In genomic region chr11:2890466-2891241, GRCh38 we compare ENCODE assay signal across 9 cellular contexts. TPM values are rescaled to one million over a fixed set of nuclear protein-coding genes. Genes with fewer than 3 reads are reported as not detected.
A peak's percentile ranks its signal among the peaks of the same experiment; 100 is the strongest.
DNase-seq lines count a peak whose midpoint lies in the region; ATAC-seq and TF ChIP-seq lines count a peak whose summit lies in the region.
"Had no signal": no experiment of that assay in that cellular context is flagged by ENCODE, and none has a peak within 500 bp of the region (broad histone marks: within the 10 kb centered on the region; RNA-seq: fewer than 3 reads in every experiment).

No MANE protein-coding gene starts in this region.

- H3K9me3 ChIP-seq in OCI-LY3 (ENCODE audit: insufficient read depth, low read length) (no peaks in the 10 kb centered on the region), heart left ventricle (no peaks in the 10 kb centered on the region)

- no peaks in the 10 kb centered on the region for H3K27me3 ChIP-seq in OCI-LY3 (ENCODE audit: low read depth, low read length)
- peaks cover 0 to 2% (median 0%) of the 10 kb centered on the region in 9 donors for H3K27me3 ChIP-seq in heart left ventricle

- H3K79me2 ChIP-seq in OCI-LY3 (ENCODE audit: low read length): no peaks in the 10 kb centered on the region

- peaks cover 24% of the 10 kb centered on the region for H3K4me1 ChIP-seq in OCI-LY3 (ENCODE audit: low read length)
- peaks cover 5 to 42% (median 29%) of the 10 kb centered on the region in 12 donors for H3K4me1 ChIP-seq in heart left ventricle

- DNase-seq in HK-2 (ENCODE audit: unreplicated experiment) (peak; percentile 74), heart left ventricle (peak in 4 of 5 donors; percentile 51 to 85 (median 82)), skeletal muscle cell (ENCODE audit: low read depth) (peak; percentile 70), lower leg skin (ENCODE audit: low spot score in 2 of 2) (no peak)
- DNase-seq: natural killer cell; NK-92 treated with Interleukin-12 subunit alpha and Interleukin-12 subunit beta, amount 100 ng/mL, for 24 hours had no signal

- TF ChIP-seq POLR2A in heart left ventricle (IDR thresholded peaks at IDR 0.05): no peak
- no peak for TF ChIP-seq POLR2A in lower leg skin (IDR thresholded peaks at IDR 0.05)

- intact Hi-C loops in heart left ventricle (cut with DNase I) (loop anchor here in 6 of 10 donors (2.0 to 10.0 kb wide), 4 partner anchors 462 to 696 kb away; partner anchors contain the start of genes C11orf21 (in 2 of the 6) and TSPAN32 (in 2 of the 6)), lower leg skin (cut with DNase I; ENCODE audit: low total_unique reads) (loop anchor here (10.0 kb wide), 1 partner anchor 696 kb away; no protein-coding TSS in a partner anchor)

- H3K27ac ChIP-seq in OCI-LY3 (ENCODE audit: low read length): peak overlapping the region; percentile 28; the same call in 1 of the 2 replicates
- peak overlapping the region in 3 of 12 donors; percentile 39 to 49 (median 49) for H3K27ac ChIP-seq in heart left ventricle

- ATAC-seq in heart left ventricle: peak in 3 of 4 donors; percentile 10 to 33 (median 17)
- no peak for ATAC-seq in GM19351 (IDR thresholded peaks at IDR 0.05; ENCODE audit: unreplicated experiment)
- ATAC-seq in GM18520 (IDR thresholded peaks at IDR 0.05; ENCODE audit: unreplicated experiment): no peak
- ATAC-seq: natural killer cell had no signal

- H3K9ac ChIP-seq in OCI-LY3 (ENCODE audit: low read length): peak overlapping the region; percentile 71

- no peaks in the 10 kb centered on the region for H4K20me1 ChIP-seq in OCI-LY3 (ENCODE audit: insufficient read depth, low read length)

- H2AFZ ChIP-seq in OCI-LY3 (ENCODE audit: low read depth, low read length): peak overlapping the region; percentile 79

- H3K4me3 ChIP-seq in OCI-LY3 (ENCODE audit: low read length) (peak overlapping the region; percentile 83), heart left ventricle (no peak overlapping the region), skeletal muscle cell (ENCODE audit: low read depth, low read length) (no peak overlapping the region), lower leg skin (ENCODE audit: low read depth, poor library complexity, severe bottlenecking) (no peak overlapping the region)

- H3K36me3 ChIP-seq in OCI-LY3 (replicated peaks; ENCODE audit: low read depth, low read length): no peaks in the 10 kb centered on the region
- no peaks in the 10 kb centered on the region for H3K36me3 ChIP-seq in heart left ventricle

- H3K4me2 ChIP-seq in OCI-LY3 (ENCODE audit: low read length): peak overlapping the region; percentile 83

- 38 to 60% (median 47%) methylated on average over 4 to 28 of the region's 28 CpGs for WGBS in heart left ventricle, 4 donors
- 63 to 79% methylated on average over 10 to 23 of the region's 28 CpGs for WGBS in lower leg skin, 2 donors

- TF ChIP-seq CTCF in OCI-LY3 (IDR thresholded peaks at IDR 0.05; ENCODE audit: low read depth, low read length) (no peak), heart left ventricle (IDR thresholded peaks at IDR 0.05) (no peak), lower leg skin (IDR thresholded peaks at IDR 0.05) (no peak)

RNA-seq across cellular contexts. Expression of gene CDKN1C, which starts 5.1 kb away (rescaled TPM):
- 10 to 100 TPM; 18.8 to 39.1 (median 33.4) TPM for total RNA-seq in heart left ventricle
- polyA plus RNA-seq in heart left ventricle: 10 to 100 TPM; 31.4 to 42.5 TPM
- total RNA-seq in lower leg skin: 10 to 100 TPM; 27.1 to 52.7 (median 31.4) TPM

RNA-seq across cellular contexts. Expression of gene PHLDA2, which starts 38.6 kb away (rescaled TPM):
- total RNA-seq in heart left ventricle: 1 to 10 TPM in 3 of 9 donors, under 1 TPM in 4, not detected in 2; 0.40 to 3.2 (median 0.93) TPM
- polyA plus RNA-seq in heart left ventricle: 1 to 10 TPM; 1.5 to 9.2 TPM
- 10 to 100 TPM in 1 of 4 donors, 1 to 10 TPM in 3; 5.1 to 16.0 (median 7.4) TPM for total RNA-seq in lower leg skin

Comparison
In these comparisons a context has a peak if more than half of its experiments do, and no peak if none do; other contexts are left out.
1. DNase-seq: peak in HK-2 (single experiment), heart left ventricle (4 of 5) and skeletal muscle cell (single experiment); none in lower leg skin (0 of 2).
2. ATAC-seq: peak in heart left ventricle (3 of 4); none in GM19351 (single experiment) and GM18520 (single experiment).